Comparison of ENCODE assay signal across 24 cellular contexts in genomic region chr10:132630156-132630555, GRCh38.
DNase-seq lines count a peak whose midpoint lies in the region; ATAC-seq and TF ChIP-seq lines count a peak whose summit lies in the region.
"Had no signal": no experiment of that assay in that cellular context is flagged by ENCODE, and none has a peak within 500 bp of the region (broad histone marks: within the 10 kb centered on the region; RNA-seq: fewer than 3 reads in every experiment).

No MANE protein-coding gene starts in this region.

- POLR2A ChIA-PET in activated CD8-positive, alpha-beta T cell treated with anti-CD3 and anti-CD28 coated beads for 36 hours (lab: Charles Lee) = no interaction called here

- no peak for ATAC-seq in activated naive CD8-positive, alpha-beta T cell treated with anti-CD3 and anti-CD28 coated beads, Interleukin-2, amount 50 U/mL, for 24 hours
- ATAC-seq in activated CD8-positive, alpha-beta T cell treated with anti-CD3 and anti-CD28 coated beads for 36 hours = no peak
- ATAC-seq: HepG2; stimulated activated naive B cell treated with anti-CD40 and anti-IgM and Interleukin-4, amounts not matched to agents 10 μg/mL and 1 μg/mL and 100 μg/mL, for 72 hours had no signal

- TF ChIP-seq POLR2A in transverse colon (IDR thresholded peaks at IDR 0.05) = no peak

- in situ Hi-C loops in transverse colon (cut with MboI; ENCODE audit: low pct_ligation_motif_present in 1 of 4, low pct_unique_long_range_greater_than_20kb in 1 of 4, low sequenced_read_pairs in 3 of 4) = loop anchor here (10.0 to 25.0 kb wide), 6 partner anchors 93 to 393 kb away; partner anchors contain the start of genes INPP5A (in 2 of the 4) and PWWP2B (in 1 of the 4)

- H3K27ac Mint-ChIP-seq in glutamatergic neuron (ENCODE audit: unreplicated experiment) = peak overlapping the region; percentile 38
- H3K27ac Mint-ChIP-seq in activated naive CD8-positive, alpha-beta T cell treated with anti-CD3 and anti-CD28 coated beads, Interleukin-2, amount 50 U/mL, for 24 hours = no peak overlapping the region
- no peak overlapping the region for H3K27ac Mint-ChIP-seq in activated CD8-positive, alpha-beta T cell treated with anti-CD3 and anti-CD28 coated beads for 36 hours
- H3K27ac Mint-ChIP-seq: activated CD4-positive, alpha-beta T cell treated with anti-CD3 and anti-CD28 coated beads, Interleukin-2, amount 10 ng/mL, durations not matched to agents 24 days and 14 days; activated T-helper 1 cell treated with anti-CD3 and anti-CD28 coated beads, Interleukin-12 subunit alpha, Interleukin-12 subunit beta, Interleukin-2, Interleukin-4 antibody, amounts not matched to agents 30 ng/mL and 10 ng/mL and 1 ng/mL, durations not matched to agents 14 hours and 24 hours and 36 hours had no signal

- CTCF ChIA-PET in activated CD8-positive, alpha-beta T cell treated with anti-CD3 and anti-CD28 coated beads for 36 hours (lab: Charles Lee) = no interaction called here

- no peak overlapping the region for H3K4me3 Mint-ChIP-seq in glutamatergic neuron (ENCODE audit: unreplicated experiment)
- no peak overlapping the region for H3K4me3 Mint-ChIP-seq in activated naive CD8-positive, alpha-beta T cell treated with anti-CD3 and anti-CD28 coated beads, Interleukin-2, amount 50 U/mL, for 24 hours
- H3K4me3 Mint-ChIP-seq in activated CD8-positive, alpha-beta T cell treated with anti-CD3 and anti-CD28 coated beads for 36 hours = no peak overlapping the region
- H3K4me3 Mint-ChIP-seq: activated CD4-positive, alpha-beta T cell treated with anti-CD3 and anti-CD28 coated beads, Interleukin-2, amount 10 ng/mL, durations not matched to agents 24 days and 14 days; activated T-helper 1 cell treated with anti-CD3 and anti-CD28 coated beads, Interleukin-12 subunit alpha, Interleukin-12 subunit beta, Interleukin-2, Interleukin-4 antibody, amounts not matched to agents 30 ng/mL and 10 ng/mL and 1 ng/mL, durations not matched to agents 14 hours and 24 hours and 36 hours; CD4-positive, alpha-beta memory T cell; stimulated activated naive B cell treated with anti-CD40 and anti-IgM and Interleukin-4, amounts not matched to agents 10 μg/mL and 1 μg/mL and 100 μg/mL, for 72 hours had no signal

- TF ChIP-seq EP300 in transverse colon (IDR thresholded peaks at IDR 0.05; ENCODE audit: low read depth) = no peak

- H3K4me1 Mint-ChIP-seq in glutamatergic neuron (ENCODE audit: low read depth, unreplicated experiment) = peaks cover 28% of the 10 kb centered on the region
- peaks cover 38% of the 10 kb centered on the region for H3K4me1 Mint-ChIP-seq in activated naive CD8-positive, alpha-beta T cell treated with anti-CD3 and anti-CD28 coated beads, Interleukin-2, amount 50 U/mL, for 24 hours
- peaks cover 35% of the 10 kb centered on the region for H3K4me1 Mint-ChIP-seq in activated CD8-positive, alpha-beta T cell treated with anti-CD3 and anti-CD28 coated beads for 36 hours (ENCODE audit: low read depth)

- H3K36me3 ChIP-seq in cardiac muscle cell (peaks cover 3% of the 10 kb centered on the region), rectal smooth muscle tissue (ENCODE audit: control insufficient read depth, insufficient read depth, low read length) (no peaks in the 10 kb centered on the region), transverse colon (no peaks in the 10 kb centered on the region)
- H3K36me3 ChIP-seq: prostate gland, thyroid gland had no signal

- H3K4me1 ChIP-seq in cardiac muscle cell (ENCODE audit: low read depth) (peaks cover 75% of the 10 kb centered on the region), rectal smooth muscle tissue (ENCODE audit: control insufficient read depth, insufficient read depth, low read length) (peaks cover 84% of the 10 kb centered on the region), transverse colon (peaks cover 44 to 80% (median 57%) of the 10 kb centered on the region in 4 donors)

- 85 to 100% methylated on average over 1 to 5 of the region's 5 CpGs for whole genome bisulfite sequencing in transverse colon (ENCODE audit: low coverage in 1 of 2), 2 donors

- H3K4me3 ChIP-seq in cardiac muscle cell (no peak overlapping the region), rectal smooth muscle tissue (ENCODE audit: low read length) (no peak overlapping the region), transverse colon (no peak overlapping the region)
- H3K4me3 ChIP-seq: mucosa of descending colon, prostate gland, smooth muscle cell, thyroid gland had no signal

- H3K9ac ChIP-seq in rectal smooth muscle tissue (ENCODE audit: low read length) = no peak overlapping the region

- H3K9me3 ChIP-seq in cardiac muscle cell (ENCODE audit: low read depth) = no peaks in the 10 kb centered on the region
- H3K9me3 ChIP-seq in transverse colon = no peaks in the 10 kb centered on the region
- H3K9me3 ChIP-seq: mucosa of descending colon, prostate gland, thyroid gland had no signal

- DNase-seq in cardiac muscle cell (ENCODE audit: low read depth in 1 of 2, low spot score in 1 of 2) (no peak), cardiac septum (ENCODE audit: low spot score) (no peak), glutamatergic neuron (peak; percentile 5), transverse colon (no peak), OCI-M2 (lab: John Stamatoyannopoulos, UW; ENCODE audit: unreplicated experiment) (no peak)
- no peak for DNase-seq in activated naive CD8-positive, alpha-beta T cell treated with anti-CD3 and anti-CD28 coated beads, Interleukin-2, amount 50 U/mL, for 24 hours
- DNase-seq in activated CD8-positive, alpha-beta T cell treated with anti-CD3 and anti-CD28 coated beads for 36 hours = no peak
- DNase-seq: activated CD4-positive, alpha-beta T cell treated with anti-CD3 and anti-CD28 coated beads, Interleukin-2, amount 10 ng/mL, durations not matched to agents 24 days and 14 days; CD4-positive, alpha-beta memory T cell; DMS 273 treated with DMSO at 0.1 percent for 48 hours; foreskin fibroblast; NCI-H187; NCI-H526; stimulated activated CD4-positive, alpha-beta T cell treated with anti-CD3 and anti-CD28 coated beads, Interleukin-2, amount 100 ng/mL, for 48 hours; stimulated activated naive B cell treated with anti-CD40 and anti-IgM and Interleukin-4, amounts not matched to agents 10 μg/mL and 1 μg/mL and 100 μg/mL, for 72 hours; thyroid gland had no signal

- no peak for TF ChIP-seq CTCF in cardiac muscle cell (IDR thresholded peaks at IDR 0.05; ENCODE audit: low read depth, low read length)
- no peak for TF ChIP-seq CTCF in glutamatergic neuron (IDR thresholded peaks at IDR 0.05; ENCODE audit: partially characterized antibody, unreplicated experiment)
- TF ChIP-seq CTCF in transverse colon (IDR thresholded peaks at IDR 0.05) = no peak
- TF ChIP-seq CTCF in activated CD8-positive, alpha-beta T cell treated with anti-CD3 and anti-CD28 coated beads for 36 hours (IDR thresholded peaks at IDR 0.05) = no peak

- H3K27me3 Mint-ChIP-seq in glutamatergic neuron (ENCODE audit: unreplicated experiment) = peaks cover 13% of the 10 kb centered on the region
- H3K27me3 Mint-ChIP-seq in activated naive CD8-positive, alpha-beta T cell treated with anti-CD3 and anti-CD28 coated beads, Interleukin-2, amount 50 U/mL, for 24 hours = no peaks in the 10 kb centered on the region
- no peaks in the 10 kb centered on the region for H3K27me3 Mint-ChIP-seq in activated CD8-positive, alpha-beta T cell treated with anti-CD3 and anti-CD28 coated beads for 36 hours
- H3K27me3 Mint-ChIP-seq: activated CD4-positive, alpha-beta T cell treated with anti-CD3 and anti-CD28 coated beads, Interleukin-2, amount 10 ng/mL, durations not matched to agents 24 days and 14 days; CD4-positive, alpha-beta memory T cell; stimulated activated naive B cell treated with anti-CD40 and anti-IgM and Interleukin-4, amounts not matched to agents 10 μg/mL and 1 μg/mL and 100 μg/mL, for 72 hours had no signal

- intact Hi-C loops in cardiac septum (cut with DNase I) (loop anchor here (5.0 kb wide), 1 partner anchor 233 kb away; the partner anchor contains the start of gene PWWP2B), transverse colon (cut with DNase I; ENCODE audit: low total_unique reads) (loop anchor here (5.0 kb wide), 1 partner anchor 93 kb away; the partner anchor contains the start of gene INPP5A)
- intact Hi-C loops in activated CD8-positive, alpha-beta T cell treated with anti-CD3 and anti-CD28 coated beads for 36 hours (cut with micrococcal nuclease) = loop anchor here (10.0 kb wide), 1 partner anchor 85 kb away; no protein-coding TSS in a partner anchor

- H3K9me3 Mint-ChIP-seq in glutamatergic neuron (ENCODE audit: unreplicated experiment) = peaks cover 6% of the 10 kb centered on the region
- H3K9me3 Mint-ChIP-seq in activated naive CD8-positive, alpha-beta T cell treated with anti-CD3 and anti-CD28 coated beads, Interleukin-2, amount 50 U/mL, for 24 hours = no peaks in the 10 kb centered on the region
- H3K9me3 Mint-ChIP-seq in activated CD8-positive, alpha-beta T cell treated with anti-CD3 and anti-CD28 coated beads for 36 hours = no peaks in the 10 kb centered on the region
- H3K9me3 Mint-ChIP-seq: activated CD4-positive, alpha-beta T cell treated with anti-CD3 and anti-CD28 coated beads, Interleukin-2, amount 10 ng/mL, durations not matched to agents 24 days and 14 days; activated T-helper 1 cell treated with anti-CD3 and anti-CD28 coated beads, Interleukin-12 subunit alpha, Interleukin-12 subunit beta, Interleukin-2, Interleukin-4 antibody, amounts not matched to agents 30 ng/mL and 10 ng/mL and 1 ng/mL, durations not matched to agents 14 hours and 24 hours and 36 hours; CD4-positive, alpha-beta memory T cell; stimulated activated naive B cell treated with anti-CD40 and anti-IgM and Interleukin-4, amounts not matched to agents 10 μg/mL and 1 μg/mL and 100 μg/mL, for 72 hours had no signal

- no peaks in the 10 kb centered on the region for H3K27me3 ChIP-seq in cardiac muscle cell
- H3K27me3 ChIP-seq in rectal smooth muscle tissue (ENCODE audit: control insufficient read depth, insufficient read depth, low read length) = no peaks in the 10 kb centered on the region
- H3K27me3 ChIP-seq in transverse colon = no peaks in the 10 kb centered on the region
- H3K27me3 ChIP-seq: thyroid gland had no signal

- H3K27ac ChIP-seq in cardiac muscle cell (peak overlapping the region; percentile 100), rectal smooth muscle tissue (ENCODE audit: low read depth, low read length) (peak overlapping the region; percentile 99), transverse colon (peak overlapping the region; percentile 83 to 95 (median 89))
- H3K27ac ChIP-seq: 22Rv1, epithelial cell of prostate had no signal

- H3K36me3 Mint-ChIP-seq in glutamatergic neuron (ENCODE audit: unreplicated experiment) = peaks cover 11% of the 10 kb centered on the region
- no peaks in the 10 kb centered on the region for H3K36me3 Mint-ChIP-seq in activated naive CD8-positive, alpha-beta T cell treated with anti-CD3 and anti-CD28 coated beads, Interleukin-2, amount 50 U/mL, for 24 hours (ENCODE audit: low read depth)
- H3K36me3 Mint-ChIP-seq in activated CD8-positive, alpha-beta T cell treated with anti-CD3 and anti-CD28 coated beads for 36 hours (ENCODE audit: low read depth) = no peaks in the 10 kb centered on the region
- H3K36me3 Mint-ChIP-seq: CD4-positive, alpha-beta memory T cell had no signal
